ENCODE assay signal across 1 cellular context in the genomic region with DNA sequence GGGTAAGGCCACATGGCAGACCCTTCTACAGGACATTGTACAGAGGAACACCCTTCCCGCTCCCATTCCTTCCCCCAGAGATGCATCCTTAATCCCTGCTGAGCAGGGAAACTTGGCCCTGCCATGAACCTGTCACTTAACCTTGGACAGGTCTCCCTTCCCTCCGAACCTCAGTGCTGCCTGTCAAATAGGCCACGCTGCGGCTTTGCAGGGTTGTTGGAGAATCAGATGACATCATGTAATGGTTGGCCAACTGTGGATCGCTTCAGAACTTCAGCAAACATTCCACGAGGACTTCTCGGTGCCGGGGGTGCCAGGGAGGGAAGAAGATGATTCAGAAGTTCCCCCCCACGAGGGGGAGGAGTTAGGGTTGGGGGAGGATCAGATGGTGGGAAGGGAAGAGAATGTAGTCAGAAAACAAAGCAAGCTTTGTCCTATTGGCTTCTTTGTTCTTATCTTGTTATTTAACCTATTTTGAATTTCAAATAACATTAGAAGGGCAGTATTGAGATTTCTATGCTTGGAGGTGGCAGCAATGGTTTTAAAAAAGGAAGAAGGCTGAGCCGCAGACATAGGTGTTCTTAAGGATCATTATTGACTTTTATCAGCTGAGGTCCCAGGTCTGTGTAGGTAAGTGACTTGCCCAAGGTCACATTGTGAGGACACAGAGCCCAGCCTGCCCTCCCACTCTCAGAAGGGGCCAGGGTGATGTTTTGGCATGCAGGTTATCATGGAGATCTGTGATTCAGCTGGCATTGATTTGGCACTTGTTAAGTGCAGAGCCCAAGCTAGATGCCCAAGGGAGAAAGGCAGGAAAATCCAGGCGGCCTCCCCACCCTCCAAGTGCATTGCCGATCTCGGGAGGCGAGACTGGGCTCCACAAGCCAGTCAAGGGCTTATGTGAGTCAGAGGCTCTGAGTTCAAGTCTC.
TF ChIP-seq lines count a peak whose summit lies in the region.

No MANE protein-coding gene starts in this region.

TF ChIP-seq in K562, 482 proteins besides CTCF, POLR2A, EP300 and RAD21 (continued from another document and continues in another):
- no peak for TF ChIP-seq GTF3C2 (IDR thresholded peaks at IDR 0.05; ENCODE audit: borderline replicate concordance, extremely low read depth, insufficient read length)
- TF ChIP-seq ELF1 (tag; IDR thresholded peaks at IDR 0.05) = no peak
- TF ChIP-seq ZNF592 (IDR thresholded peaks at IDR 0.05) = no peak
- TF ChIP-seq EWSR1 (IDR thresholded peaks at IDR 0.05; ENCODE audit: borderline replicate concordance, low read depth, partially characterized antibody) = no peak
- no peak for TF ChIP-seq SMAD1 (IDR thresholded peaks at IDR 0.05; ENCODE audit: low read depth, low read length, partially characterized antibody)
- no peak for TF ChIP-seq ZNF766 (CRISPR knock-in tag; conservative IDR thresholded peaks at IDR 0.05)
- no peak for TF ChIP-seq CC2D1A (IDR thresholded peaks at IDR 0.05)
- TF ChIP-seq ZNF431 (CRISPR knock-in tag; IDR thresholded peaks at IDR 0.05) = no peak
- TF ChIP-seq VEZF1 (CRISPR knock-in tag; IDR thresholded peaks at IDR 0.05) = peak; percentile 63
- TF ChIP-seq PKNOX1 (IDR thresholded peaks at IDR 0.05) = peak; percentile 80
- no peak for TF ChIP-seq ZNF175 (CRISPR knock-in tag; IDR thresholded peaks at IDR 0.05; ENCODE audit: low read depth)
- no peak for TF ChIP-seq GABPB1 (CRISPR knock-in tag; IDR thresholded peaks at IDR 0.05)
- TF ChIP-seq, protein P1, sequence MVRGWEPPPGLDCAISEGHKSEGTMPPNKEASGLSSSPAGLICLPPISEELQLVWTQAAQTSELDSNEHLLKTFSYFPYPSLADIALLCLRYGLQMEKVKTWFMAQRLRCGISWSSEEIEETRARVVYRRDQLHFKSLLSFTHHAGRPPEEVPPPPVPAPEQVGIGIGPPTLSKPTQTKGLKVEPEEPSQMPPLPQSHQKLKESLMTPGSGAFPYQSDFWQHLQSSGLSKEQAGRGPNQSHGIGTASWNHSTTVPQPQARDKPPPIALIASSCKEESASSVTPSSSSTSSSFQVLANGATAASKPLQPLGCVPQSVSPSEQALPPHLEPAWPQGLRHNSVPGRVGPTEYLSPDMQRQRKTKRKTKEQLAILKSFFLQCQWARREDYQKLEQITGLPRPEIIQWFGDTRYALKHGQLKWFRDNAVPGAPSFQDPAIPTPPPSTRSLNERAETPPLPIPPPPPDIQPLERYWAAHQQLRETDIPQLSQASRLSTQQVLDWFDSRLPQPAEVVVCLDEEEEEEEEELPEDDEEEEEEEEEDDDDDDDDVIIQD (CRISPR knock-in tag; IDR thresholded peaks at IDR 0.05) = no peak
- peak in 1 of 2 experiments; percentile 75; a peak in 1 of 4 replicates for TF ChIP-seq TEAD1 (CRISPR knock-in tag; IDR thresholded peaks at IDR 0.05)
- TF ChIP-seq ATF4 (CRISPR knock-in tag; IDR thresholded peaks at IDR 0.05) = no peak
- TF ChIP-seq E2F3 (CRISPR knock-in tag; IDR thresholded peaks at IDR 0.05) = no peak
- TF ChIP-seq ARID3A (IDR thresholded peaks at IDR 0.05; ENCODE audit: borderline replicate concordance, low read depth, low read length) = no peak
- no peak for TF ChIP-seq ZNF12 (CRISPR knock-in tag; IDR thresholded peaks at IDR 0.05)
- TF ChIP-seq RBM14 (IDR thresholded peaks at IDR 0.05; ENCODE audit: borderline replicate concordance, insufficient read depth, low read depth, low read length) = no peak
- TF ChIP-seq ZNF764 (CRISPR knock-in tag; IDR thresholded peaks at IDR 0.05; ENCODE audit: low read depth) = no peak
- TF ChIP-seq PCBP1 (IDR thresholded peaks at IDR 0.05; ENCODE audit: low read depth, low read length, poor library complexity, severe bottlenecking) = no peak
- no peak for TF ChIP-seq ARID1B (IDR thresholded peaks at IDR 0.05)
- TF ChIP-seq ZBED1 (IDR thresholded peaks at IDR 0.05) = no peak
- TF ChIP-seq SLC30A9 (CRISPR knock-in tag; IDR thresholded peaks at IDR 0.05) = no peak
- TF ChIP-seq CGGBP1 (CRISPR knock-in tag; IDR thresholded peaks at IDR 0.05) = no peak
- TF ChIP-seq MXI1 (IDR thresholded peaks at IDR 0.05; ENCODE audit: low read depth, low read length) = no peak
- no peak for TF ChIP-seq FUS (optimal IDR thresholded peaks at IDR 0.05; ENCODE audit: low read depth, low read length)
- TF ChIP-seq, protein P2, sequence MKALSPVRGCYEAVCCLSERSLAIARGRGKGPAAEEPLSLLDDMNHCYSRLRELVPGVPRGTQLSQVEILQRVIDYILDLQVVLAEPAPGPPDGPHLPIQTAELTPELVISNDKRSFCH (CRISPR knock-in tag; IDR thresholded peaks at IDR 0.05) = no peak
- TF ChIP-seq, protein P2 (tag; IDR thresholded peaks at IDR 0.05) = no peak
- TF ChIP-seq ATF7 (IDR thresholded peaks at IDR 0.05) = peak; percentile 77
- TF ChIP-seq TBL1XR1 (IDR thresholded peaks at IDR 0.05; ENCODE audit: low read length in 2 of 2) = no peak
- TF ChIP-seq TAF1 (IDR thresholded peaks at IDR 0.05; ENCODE audit: control insufficient read depth, extremely low read depth, insufficient read depth, low read length, severe bottlenecking) = no peak
- no peak for TF ChIP-seq HDAC2 (IDR thresholded peaks at IDR 0.05)
- no peak for TF ChIP-seq PTTG1 (tag; IDR thresholded peaks at IDR 0.05; ENCODE audit: low read depth)
- TF ChIP-seq, protein P3, sequence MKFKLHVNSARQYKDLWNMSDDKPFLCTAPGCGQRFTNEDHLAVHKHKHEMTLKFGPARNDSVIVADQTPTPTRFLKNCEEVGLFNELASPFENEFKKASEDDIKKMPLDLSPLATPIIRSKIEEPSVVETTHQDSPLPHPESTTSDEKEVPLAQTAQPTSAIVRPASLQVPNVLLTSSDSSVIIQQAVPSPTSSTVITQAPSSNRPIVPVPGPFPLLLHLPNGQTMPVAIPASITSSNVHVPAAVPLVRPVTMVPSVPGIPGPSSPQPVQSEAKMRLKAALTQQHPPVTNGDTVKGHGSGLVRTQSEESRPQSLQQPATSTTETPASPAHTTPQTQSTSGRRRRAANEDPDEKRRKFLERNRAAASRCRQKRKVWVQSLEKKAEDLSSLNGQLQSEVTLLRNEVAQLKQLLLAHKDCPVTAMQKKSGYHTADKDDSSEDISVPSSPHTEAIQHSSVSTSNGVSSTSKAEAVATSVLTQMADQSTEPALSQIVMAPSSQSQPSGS (CRISPR knock-in tag; IDR thresholded peaks at IDR 0.05) = no peak
- no peak for TF ChIP-seq KDM1A (IDR thresholded peaks at IDR 0.05)
- TF ChIP-seq ZNF584 (CRISPR knock-in tag; IDR thresholded peaks at IDR 0.05; ENCODE audit: low read depth) = no peak
- TF ChIP-seq HCFC1 (IDR thresholded peaks at IDR 0.05; ENCODE audit: low read depth, low read length) = no peak
- no peak for TF ChIP-seq SMAD4 (CRISPR knock-in tag; conservative IDR thresholded peaks at IDR 0.05)
- no peak for TF ChIP-seq HINFP (tag; conservative IDR thresholded peaks at IDR 0.05; ENCODE audit: low read depth)
- no peak for TF ChIP-seq KLF10 (CRISPR knock-in tag; IDR thresholded peaks at IDR 0.05)
